ENCODE assay signal across 1 cellular context in the genomic region with DNA sequence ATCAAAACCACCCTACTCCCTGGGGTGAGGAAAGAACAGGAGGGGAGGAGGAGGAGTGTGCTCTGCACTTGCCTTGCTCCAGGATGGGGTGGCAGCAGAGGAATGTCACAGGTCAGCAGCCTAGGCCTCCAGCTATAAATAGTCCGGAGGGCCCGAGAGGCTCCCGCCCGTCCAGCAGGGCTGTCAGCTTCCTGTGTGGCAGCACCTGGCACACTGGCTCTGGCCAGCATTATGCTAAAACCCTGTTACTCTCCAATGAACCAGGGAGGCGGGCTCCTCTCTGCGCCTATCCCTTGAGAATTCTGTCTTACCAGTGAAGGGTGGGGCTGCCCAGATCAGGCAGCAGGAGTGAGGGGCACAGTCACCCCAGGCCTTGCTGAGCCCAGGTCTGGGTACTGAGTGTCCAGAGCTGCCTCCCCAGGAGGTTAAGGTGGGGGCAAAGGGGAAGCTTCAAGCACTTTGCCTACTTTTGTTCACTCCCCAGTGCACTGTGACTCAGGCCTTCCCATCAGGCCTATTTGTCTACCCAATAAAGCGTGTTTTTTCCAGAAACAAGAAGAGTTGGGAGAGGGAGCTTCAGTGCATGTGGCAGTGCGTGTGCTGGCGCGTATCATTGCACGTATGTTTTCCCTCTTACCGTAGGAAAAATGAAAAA.
TF ChIP-seq lines count a peak whose summit lies in the region.

No MANE protein-coding gene starts in this region.

TF ChIP-seq in endothelial cell of umbilical vein, 7 proteins besides CTCF, POLR2A, EP300 and RAD21:
- TF ChIP-seq GATA2 (IDR thresholded peaks at IDR 0.05; ENCODE audit: insufficient read depth, insufficient read length, low read depth, low read length) (no peak), POLR2AphosphoS5 (IDR thresholded peaks at IDR 0.05; ENCODE audit: insufficient read depth, low read depth, low read length) (no peak)
